In the genomic region with DNA sequence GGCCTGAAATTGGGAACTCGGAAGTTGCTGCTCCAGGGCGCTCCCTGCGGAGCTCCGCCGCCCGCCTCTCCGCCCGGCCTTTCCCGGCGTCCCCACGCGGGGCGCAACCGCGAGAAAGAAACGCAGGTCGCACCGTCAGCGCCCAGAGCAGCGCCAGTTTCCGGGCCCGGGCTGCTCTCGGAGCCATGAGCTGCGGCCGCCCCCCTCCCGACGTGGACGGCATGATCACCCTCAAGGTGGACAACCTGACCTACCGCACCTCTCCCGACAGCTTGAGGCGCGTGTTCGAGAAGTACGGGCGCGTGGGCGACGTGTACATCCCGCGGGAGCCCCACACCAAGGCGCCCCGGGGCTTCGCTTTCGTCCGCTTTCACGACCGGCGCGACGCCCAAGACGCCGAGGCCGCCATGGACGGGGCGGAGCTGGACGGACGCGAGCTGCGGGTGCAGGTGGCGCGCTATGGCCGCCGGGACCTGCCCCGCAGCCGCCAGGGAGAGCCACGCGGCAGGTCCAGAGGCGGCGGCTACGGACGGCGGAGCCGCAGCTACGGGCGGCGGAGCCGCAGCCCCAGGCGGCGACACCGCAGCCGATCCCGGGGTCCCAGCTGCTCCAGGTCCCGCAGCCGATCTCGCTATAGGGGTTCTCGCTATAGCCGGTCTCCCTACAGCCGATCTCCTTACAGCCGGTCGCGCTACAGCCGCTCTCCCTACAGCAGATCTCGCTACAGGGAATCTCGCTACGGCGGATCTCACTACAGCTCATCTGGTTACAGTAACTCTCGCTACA, we compare ENCODE assay signal across 8 cellular contexts. TPM values are rescaled to one million over a fixed set of nuclear protein-coding genes. Genes with fewer than 3 reads are reported as not detected.
DNase-seq lines count a peak whose midpoint lies in the region; ATAC-seq and TF ChIP-seq lines count a peak whose summit lies in the region.

No MANE protein-coding gene starts in this region.

- H3K23ac ChIP-seq in mesendoderm (ENCODE audit: low read length) = no peak overlapping the region

- peak overlapping the region; percentile 97 for H3K27ac Mint-ChIP-seq in activated CD8-positive, alpha-beta T cell treated with anti-CD3 and anti-CD28 coated beads, Interleukin-2, amount 10 ng/mL, durations not matched to agents 7 days and 5 days

- H3K36me3 Mint-ChIP-seq in activated CD8-positive, alpha-beta T cell treated with anti-CD3 and anti-CD28 coated beads, Interleukin-2, amount 10 ng/mL, durations not matched to agents 7 days and 5 days (ENCODE audit: low read depth) = peaks cover 19% of the 10 kb centered on the region

- 0 out of 22 replicates have a peak, but pooled peaks cover 0 to 6% (median 0%) of the 10 kb centered on the region in 11 experiments for H3K36me3 ChIP-seq in BLaER1 treated with 17β-estradiol and CSF1 and Interleukin-3, amounts not matched to agents 10 nM and 100 nM
- no peaks in the 10 kb centered on the region for H3K36me3 ChIP-seq in effector memory CD4-positive, alpha-beta T cell (ENCODE audit: control insufficient read depth, insufficient read depth, low read length)
- no peaks in the 10 kb centered on the region for H3K36me3 ChIP-seq in mesendoderm (ENCODE audit: control insufficient read depth, insufficient read depth, low read length)

- no peaks in the 10 kb centered on the region for H3K79me2 ChIP-seq in mesendoderm (ENCODE audit: control insufficient read depth, insufficient read depth, low read length)

- peak; percentile 82 for TF ChIP-seq POLR2A in GM19099 (IDR thresholded peaks at IDR 0.05; ENCODE audit: extremely low read depth, insufficient read length, low read depth)

- CTCF ChIA-PET in activated CD8-positive, alpha-beta T cell treated with anti-CD3 and anti-CD28 coated beads, Interleukin-2, amount 10 ng/mL, durations not matched to agents 7 days and 5 days (lab: Charles Lee) = interaction anchor here (0.8 to 12.3 kb wide), 24 partner anchors 9 to 938 kb away, joined by 3 to 233 read pairs (median 6); partner anchors contain the start of genes CWC15, ENDOD1, FAM76B and KDM4D

- H3K9ac ChIP-seq in BLaER1 treated with 17β-estradiol and CSF1 and Interleukin-3, amounts not matched to agents 10 nM and 100 nM = peak overlapping the region; percentile 90 to 96 (median 93)
- peak overlapping the region; percentile 67 for H3K9ac ChIP-seq in mesendoderm (ENCODE audit: low read length)

- peak overlapping the region; percentile 79 to 96 (median 91) for H3K27ac ChIP-seq in BLaER1 treated with 17β-estradiol and CSF1 and Interleukin-3, amounts not matched to agents 10 nM and 100 nM
- H3K27ac ChIP-seq in effector memory CD4-positive, alpha-beta T cell (ENCODE audit: insufficient read depth, low read length, poor library complexity, severe bottlenecking) = peak overlapping the region; percentile 80
- H3K27ac ChIP-seq in mesendoderm (ENCODE audit: low read depth, low read length) = peak overlapping the region; percentile 79

- no peaks in the 10 kb centered on the region for H3K9me3 Mint-ChIP-seq in activated CD8-positive, alpha-beta T cell treated with anti-CD3 and anti-CD28 coated beads, Interleukin-2, amount 10 ng/mL, durations not matched to agents 7 days and 5 days (ENCODE audit: insufficient read depth)

- no peak overlapping the region for H2AK5ac ChIP-seq in mesendoderm (ENCODE audit: low read length)

- peak; percentile 72 for ATAC-seq in HG03432 (IDR thresholded peaks at IDR 0.05; ENCODE audit: unreplicated experiment)
- peak; percentile 74 for ATAC-seq in activated CD8-positive, alpha-beta T cell treated with anti-CD3 and anti-CD28 coated beads, Interleukin-2, amount 10 ng/mL, durations not matched to agents 7 days and 5 days

- POLR2A ChIA-PET in activated CD8-positive, alpha-beta T cell treated with anti-CD3 and anti-CD28 coated beads, Interleukin-2, amount 10 ng/mL, durations not matched to agents 7 days and 5 days (lab: Charles Lee) = interaction anchor here (0.5 to 5.7 kb wide), 19 partner anchors 11 to 1323 kb away, joined by 3 to 103 read pairs (median 5); partner anchors contain the start of genes AMOTL1, CCDC82, CEP57 and CWC15

- H4K20me1 ChIP-seq in BLaER1 treated with 17β-estradiol and CSF1 and Interleukin-3, amounts not matched to agents 10 nM and 100 nM = peaks cover 0 to 8% (median 5%) of the 10 kb centered on the region in 11 experiments; a peak in 9 of 22 replicates

- H2BK15ac ChIP-seq in mesendoderm (replicated peaks; ENCODE audit: low read depth) = no peak overlapping the region

- H3K4ac ChIP-seq in mesendoderm (ENCODE audit: low read depth, low read length) = peak overlapping the region; percentile 64

- H3K4me2 ChIP-seq in BLaER1 treated with 17β-estradiol and CSF1 and Interleukin-3, amounts not matched to agents 10 nM and 100 nM = peak overlapping the region; percentile 69 to 92 (median 81)
- peak overlapping the region; percentile 74 for H3K4me2 ChIP-seq in mesendoderm (ENCODE audit: low read length)

- peak overlapping the region; percentile 80 to 97 (median 91) for H3K4me3 ChIP-seq in BLaER1 treated with 17β-estradiol and CSF1 and Interleukin-3, amounts not matched to agents 10 nM and 100 nM
- peak overlapping the region; percentile 96 for H3K4me3 ChIP-seq in effector memory CD4-positive, alpha-beta T cell (ENCODE audit: insufficient read depth, low read depth, low read length, poor library complexity, severe bottlenecking)
- peak overlapping the region; percentile 37 for H3K4me3 ChIP-seq in mesendoderm (ENCODE audit: low read length)

- H3K56ac ChIP-seq in mesendoderm (ENCODE audit: low read length) = peak overlapping the region; percentile 88

- no CpG with 5 or more reads among the region's 97 CpGs for WGBS in mesendoderm (ENCODE audit: extremely low coverage, insufficient coverage, low lambda C conversion rate)

- peak overlapping the region; percentile 81 for H3K18ac ChIP-seq in mesendoderm (ENCODE audit: low read length)

- peaks cover 25% of the 10 kb centered on the region for H3K4me1 Mint-ChIP-seq in activated CD8-positive, alpha-beta T cell treated with anti-CD3 and anti-CD28 coated beads, Interleukin-2, amount 10 ng/mL, durations not matched to agents 7 days and 5 days (ENCODE audit: low read depth)

- DNase-seq in NCI-H69 (lab: John Stamatoyannopoulos, UW) (peak; percentile 89), mesendoderm (peak; percentile 91)
- DNase-seq in activated CD8-positive, alpha-beta T cell treated with anti-CD3 and anti-CD28 coated beads, Interleukin-2, amount 10 ng/mL, durations not matched to agents 7 days and 5 days = peak; percentile 80
- peak; percentile 52 to 68 (median 59) for DNase-seq in effector memory CD4-positive, alpha-beta T cell
- peak; percentile 47 for DNase-seq in stimulated activated CD8-positive, alpha-beta memory T cell treated with anti-CD3 and anti-CD28 coated beads, Interleukin-15, amount 100 ng/mL, for 24 hours (ENCODE audit: low read depth)

- peaks cover 12 to 36% (median 21%) of the 10 kb centered on the region in 10 experiments for H3K4me1 ChIP-seq in BLaER1 treated with 17β-estradiol and CSF1 and Interleukin-3, amounts not matched to agents 10 nM and 100 nM
- peaks cover 5% of the 10 kb centered on the region for H3K4me1 ChIP-seq in effector memory CD4-positive, alpha-beta T cell (ENCODE audit: control insufficient read depth, insufficient read depth, low read length, poor library complexity, severe bottlenecking)
- H3K4me1 ChIP-seq in mesendoderm (ENCODE audit: control insufficient read depth, low read depth, low read length) = no peaks in the 10 kb centered on the region

- H3K79me1 ChIP-seq in mesendoderm (ENCODE audit: low read length) = no peaks in the 10 kb centered on the region

- H3K27me3 ChIP-seq in BLaER1 treated with 17β-estradiol and CSF1 and Interleukin-3, amounts not matched to agents 10 nM and 100 nM = no peaks in the 10 kb centered on the region
- H3K27me3 ChIP-seq in effector memory CD4-positive, alpha-beta T cell (replicated peaks; ENCODE audit: control insufficient read depth, insufficient read depth, low read length, poor library complexity, severe bottlenecking) = no peaks in the 10 kb centered on the region
- H3K27me3 ChIP-seq in mesendoderm (ENCODE audit: insufficient read depth, low read length, poor library complexity) = no peaks in the 10 kb centered on the region

- no peak overlapping the region for H2BK5ac ChIP-seq in mesendoderm (ENCODE audit: low read length)

- H3K4me3 Mint-ChIP-seq in activated CD8-positive, alpha-beta T cell treated with anti-CD3 and anti-CD28 coated beads, Interleukin-2, amount 10 ng/mL, durations not matched to agents 7 days and 5 days = peak overlapping the region; percentile 94

- H2BK120ac ChIP-seq in mesendoderm (ENCODE audit: low read depth, low read length) = no peak overlapping the region

- H3K9me3 ChIP-seq in BLaER1 treated with 17β-estradiol and CSF1 and Interleukin-3, amounts not matched to agents 10 nM and 100 nM (replicated peaks in 1 of 11) = no peaks in the 10 kb centered on the region
- H3K9me3 ChIP-seq in effector memory CD4-positive, alpha-beta T cell (ENCODE audit: control insufficient read depth, low read length) = no peaks in the 10 kb centered on the region

- H3K27me3 Mint-ChIP-seq in activated CD8-positive, alpha-beta T cell treated with anti-CD3 and anti-CD28 coated beads, Interleukin-2, amount 10 ng/mL, durations not matched to agents 7 days and 5 days (ENCODE audit: low read depth) = peaks cover 8% of the 10 kb centered on the region

- no peak overlapping the region for H4K5ac ChIP-seq in mesendoderm (ENCODE audit: low read length)

- no peak overlapping the region for H4K8ac ChIP-seq in mesendoderm (ENCODE audit: low read depth, low read length)

RNA-seq across cellular contexts. Expression of gene SRSF8, which starts 0.5 kb away (rescaled TPM):
- 10 to 100 TPM; 30.2 TPM for total RNA-seq in activated CD8-positive, alpha-beta T cell treated with anti-CD3 and anti-CD28 coated beads, Interleukin-2, amount 10 ng/mL, durations not matched to agents 7 days and 5 days
- 8.8 TPM for polyA plus RNA-seq in mesendoderm (2013, experiment 1 of 2)
- polyA plus RNA-seq in mesendoderm (2013, experiment 2 of 2) = 10.0 TPM

RNA-seq across cellular contexts. Expression of gene KDM4F, which starts 18.0 kb away (rescaled TPM):
- not detected for total RNA-seq in activated CD8-positive, alpha-beta T cell treated with anti-CD3 and anti-CD28 coated beads, Interleukin-2, amount 10 ng/mL, durations not matched to agents 7 days and 5 days
- polyA plus RNA-seq in mesendoderm (2013, experiment 1 of 2) = not detected
- not detected for polyA plus RNA-seq in mesendoderm (2013, experiment 2 of 2)

RNA-seq across cellular contexts. Expression of gene ENDOD1, which starts 22.4 kb away (rescaled TPM):
- 10 to 100 TPM; 23.4 to 23.9 TPM for total RNA-seq in activated CD8-positive, alpha-beta T cell treated with anti-CD3 and anti-CD28 coated beads, Interleukin-2, amount 10 ng/mL, durations not matched to agents 7 days and 5 days
- polyA plus RNA-seq in mesendoderm (2013, experiment 1 of 2) = 1.6 TPM
- polyA plus RNA-seq in mesendoderm (2013, experiment 2 of 2) = 1.5 TPM

RNA-seq across cellular contexts. Expression of gene KDM4E, which starts 42.2 kb away (rescaled TPM):
- not detected for total RNA-seq in activated CD8-positive, alpha-beta T cell treated with anti-CD3 and anti-CD28 coated beads, Interleukin-2, amount 10 ng/mL, durations not matched to agents 7 days and 5 days
- not detected for polyA plus RNA-seq in mesendoderm (2013, experiment 1 of 2)
- polyA plus RNA-seq in mesendoderm (2013, experiment 2 of 2) = not detected

Comparison
In these comparisons a context has a peak if more than half of its experiments do, and no peak if none do; other contexts are left out.
1. Peak in every context shown above with its lines: DNase-seq, ATAC-seq, H3K4me3 ChIP-seq and H3K27ac ChIP-seq.
2. H3K4me3 ChIP-seq: peak in every context shown above with its lines; median percentile 96 in effector memory CD4-positive, alpha-beta T cell; 91 in BLaER1 treated with 17β-estradiol and CSF1 and Interleukin-3, amounts not matched to agents 10 nM and 100 nM; 37 in mesendoderm.